In genomic region chr15:84834969-84835368, GRCh38 we compare ENCODE assay signal across 19 cellular contexts. TPM values are rescaled to one million over a fixed set of nuclear protein-coding genes. Genes with fewer than 3 reads are reported as not detected.
DNase-seq lines count a peak whose midpoint lies in the region; ATAC-seq lines count a peak whose summit lies in the region.
"Had no signal": no experiment of that assay in that cellular context is flagged by ENCODE, and none has a peak within 500 bp of the region (broad histone marks: within the 10 kb centered on the region; RNA-seq: fewer than 3 reads in every experiment).

No MANE protein-coding gene starts in this region.

- DNase-seq in COLO668 (lab: John Stamatoyannopoulos, UW; ENCODE audit: unreplicated experiment) (peak; percentile 46), NCI-H2196 treated with DMSO at 0.1 percent for 48 hours (lab: John Stamatoyannopoulos, UW; ENCODE audit: unreplicated experiment) (peak; percentile 6), right cardiac atrium (peak in 1 of 3 donors; percentile 36), inferior parietal cortex (ENCODE audit: extremely low spot score) (no peak), middle frontal gyrus (ENCODE audit: extremely low spot score, low spot score) (no peak), NCI-H774 (lab: John Stamatoyannopoulos, UW) (no peak)
- DNase-seq: ACHN; Calu3; CD4-positive, CD25-positive, alpha-beta regulatory T cell; DMS79 treated with DMSO at 0.1 percent for 48 hours; GDM1; GM23248; NCI-H1436 treated with DMSO at 0.1 percent for 48 hours; NCI-H2081; NCI-H2227 treated with DMSO at 0.1 percent for 48 hours; NCI-H69; PC-9 had no signal

- H3K4me1 ChIP-seq in right cardiac atrium (ENCODE audit: control insufficient read depth, insufficient read depth, low read length) (peaks cover 33% of the 10 kb centered on the region), skeletal muscle tissue (ENCODE audit: control insufficient read depth in 3 of 3, insufficient read depth in 3 of 3, low read length in 3 of 3) (peaks cover 92 to 98% (median 94%) of the 10 kb centered on the region in 3 donors)

- WGBS in right cardiac atrium: 76% methylated on average over 5 of the region's 5 CpGs

- H3K4me3 ChIP-seq in right cardiac atrium (ENCODE audit: low read length) (no peak overlapping the region), skeletal muscle tissue (ENCODE audit: low read length in 3 of 3) (peak overlapping the region in 1 of 3 donors; percentile 50)
- H3K4me3 ChIP-seq: GM23248, PC-9 had no signal

- ATAC-seq in right cardiac atrium: no peak

- no peaks in the 10 kb centered on the region for H3K27me3 ChIP-seq in right cardiac atrium (ENCODE audit: control insufficient read depth, insufficient read depth)
- no peaks in the 10 kb centered on the region for H3K27me3 ChIP-seq in skeletal muscle tissue (ENCODE audit: control insufficient read depth in 3 of 3, insufficient read depth in 3 of 3, low read length in 3 of 3)

- H3K9ac ChIP-seq in skeletal muscle tissue (ENCODE audit: low read depth in 1 of 3, low read length in 3 of 3): peak overlapping the region; percentile 60 to 75 (median 69)
- H3K9ac ChIP-seq: GM23248 had no signal

- intact Hi-C loops in right cardiac atrium (cut with DNase I): no loop called here

- H3K9me3 ChIP-seq in right cardiac atrium (ENCODE audit: control insufficient read depth, low read length): no peaks in the 10 kb centered on the region
- no peaks in the 10 kb centered on the region for H3K9me3 ChIP-seq in skeletal muscle tissue (ENCODE audit: control insufficient read depth in 3 of 3, low read length in 3 of 3)

- H3K27ac ChIP-seq in right cardiac atrium (ENCODE audit: low read length) (peak overlapping the region; percentile 55), skeletal muscle tissue (ENCODE audit: low read depth, low read length) (peak overlapping the region; percentile 97)
- H3K27ac ChIP-seq: GM23248, PC-9 had no signal

- peaks cover 24 to 37% (median 36%) of the 10 kb centered on the region in 3 donors for H3K36me3 ChIP-seq in skeletal muscle tissue (ENCODE audit: control insufficient read depth in 3 of 3, insufficient read depth in 3 of 3, low read length in 3 of 3)

RNA-seq across cellular contexts. Expression of gene ALPK3, which starts 17.8 kb away (rescaled TPM):
- 10 to 100 TPM; 72.1 to 95.2 (median 78.6) TPM for total RNA-seq in right cardiac atrium
- polyA plus RNA-seq in right cardiac atrium: 65.8 TPM
- total RNA-seq in skeletal muscle tissue: 33.4 TPM
- polyA plus RNA-seq: CD4-positive, CD25-positive, alpha-beta regulatory T cell; GM23248 had no signal

RNA-seq across cellular contexts. Expression of gene SLC28A1, which starts 49.5 kb away (rescaled TPM):
- total RNA-seq in right cardiac atrium (under 1 TPM in 3 of 4 donors, not detected in 1; 0.29 to 0.54 (median 0.42) TPM), skeletal muscle tissue (0.52 TPM)
- polyA plus RNA-seq in right cardiac atrium: 0.32 TPM
- total RNA-seq: CD4-positive, CD25-positive, alpha-beta regulatory T cell; GM23248; HT1080 had no signal
- polyA plus RNA-seq: CD4-positive, CD25-positive, alpha-beta regulatory T cell; GM23248 had no signal

Comparison
In these comparisons a context has a peak if more than half of its experiments do, and no peak if none do; other contexts are left out.
1. DNase-seq: peak in COLO668 (single experiment) and NCI-H2196 treated with DMSO at 0.1 percent for 48 hours (single experiment); none in inferior parietal cortex (single experiment), middle frontal gyrus (single experiment) and NCI-H774 (single experiment).